Comparison of ENCODE assay signal across 1 cellular context in genomic region chr3:197908957-197909701, GRCh38.
A peak's percentile ranks its signal among the peaks of the same experiment; 100 is the strongest.
TF ChIP-seq lines count a peak whose summit lies in the region.

No MANE protein-coding gene starts in this region.

TF ChIP-seq in K562, 482 proteins besides CTCF, POLR2A, EP300 and RAD21:
- TF ChIP-seq FOXK2 (conservative IDR thresholded peaks at IDR 0.05 in 1 of 2, IDR thresholded peaks at IDR 0.05 in 1 of 2; ENCODE audit: low read depth in 2 of 2) = no peak
- TF ChIP-seq CEBPB (tag; IDR thresholded peaks at IDR 0.05) = peak; percentile 69
- TF ChIP-seq ZC3H11A (IDR thresholded peaks at IDR 0.05; ENCODE audit: low read depth, low read length) = no peak
